In the genomic region with DNA sequence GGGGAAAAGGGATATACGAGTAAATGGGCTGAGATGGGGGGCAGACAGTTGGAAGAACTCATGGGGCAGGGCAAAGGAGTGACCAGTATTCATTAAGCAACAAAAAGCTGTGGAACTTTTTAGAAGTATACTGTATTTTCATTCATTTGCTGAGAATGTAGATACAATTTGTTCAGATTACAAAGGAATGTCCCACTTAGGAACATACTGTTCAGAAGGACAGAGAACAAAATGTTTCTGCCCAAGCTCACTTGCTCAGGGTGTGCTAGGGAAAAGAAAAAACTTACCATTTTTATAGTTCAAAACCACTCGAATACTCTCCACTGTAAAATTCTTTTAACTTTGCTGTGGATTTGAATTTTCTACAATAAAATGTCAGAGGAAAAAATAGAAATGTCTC, we compare ENCODE assay signal across 20 cellular contexts.
"Had no signal": no experiment of that assay in that cellular context is flagged by ENCODE, and none has a peak within 500 bp of the region (broad histone marks: within the 10 kb centered on the region; RNA-seq: fewer than 3 reads in every experiment).

No MANE protein-coding gene starts in this region.

- H3K4me3 Mint-ChIP-seq: endodermal cell; naive thymus-derived CD8-positive, alpha-beta T cell had no signal

- ATAC-seq: naive thymus-derived CD8-positive, alpha-beta T cell; psoas muscle had no signal

- H3K36me3 Mint-ChIP-seq: naive thymus-derived CD8-positive, alpha-beta T cell had no signal

- DNase-seq: cerebellar nuclear complex; colonic mucosa; effector CD4-positive, alpha-beta T cell; endodermal cell; erythroblast; foreskin melanocyte; head of caudate nucleus; hippocampal formation; kidney glomerular epithelial cell; naive thymus-derived CD8-positive, alpha-beta T cell; psoas muscle; retina; sigmoid colon; stimulated activated CD4-positive, alpha-beta T cell treated with anti-CD3 and anti-CD28 coated beads, Interleukin-2, amount 100 ng/mL, for 48 hours; stimulated activated naive CD4-positive, alpha-beta T cell treated with Interleukin-2 at 50 U/mL for 16 hours; trophoblast cell had no signal

- H3K4me1 ChIP-seq: colonic mucosa, psoas muscle, sigmoid colon had no signal

- H3K4me3 ChIP-seq: colonic mucosa, psoas muscle, sigmoid colon, smooth muscle cell had no signal

- H3K4me1 Mint-ChIP-seq: endodermal cell had no signal

- H3K9me3 ChIP-seq: colonic mucosa, neutrophil, psoas muscle, sigmoid colon had no signal

- H3K27me3 Mint-ChIP-seq: naive thymus-derived CD8-positive, alpha-beta T cell had no signal

- H3K4me2 ChIP-seq: smooth muscle cell had no signal

- FAIRE-seq: endothelial cell of umbilical vein, islet of Langerhans had no signal

- H3K36me3 ChIP-seq: colonic mucosa, neutrophil, sigmoid colon had no signal

- H3K27ac Mint-ChIP-seq: endodermal cell had no signal

- H3K27ac ChIP-seq: colonic mucosa, neutrophil, psoas muscle had no signal

- H3K27me3 ChIP-seq: colonic mucosa, neutrophil, sigmoid colon had no signal
